8 cellular contexts compared by ENCODE assay signal in genomic region chr5:142109356-142110045, GRCh38. TPM values are rescaled to one million over a fixed set of nuclear protein-coding genes. Genes with fewer than 3 reads are reported as not detected.
DNase-seq lines count a peak whose midpoint lies in the region; ATAC-seq, FAIRE-seq and TF ChIP-seq lines count a peak whose summit lies in the region.

No MANE protein-coding gene starts in this region.

- H3K9me3 ChIP-seq in gastroesophageal sphincter = no peaks in the 10 kb centered on the region
- H3K9me3 ChIP-seq in pancreas = no peaks in the 10 kb centered on the region

- H3K36me3 Mint-ChIP-seq in activated T-helper 1 cell treated with anti-CD3 and anti-CD28 coated beads, Interleukin-12 subunit alpha, Interleukin-12 subunit beta, Interleukin-2, Interleukin-4 antibody, amounts not matched to agents 30 ng/mL and 10 ng/mL and 1 ng/mL, durations not matched to agents 14 hours and 24 hours and 36 hours (ENCODE audit: low read depth) = peaks cover 36% of the 10 kb centered on the region

- peaks cover 86% of the 10 kb centered on the region for H3K4me1 Mint-ChIP-seq in activated T-helper 1 cell treated with anti-CD3 and anti-CD28 coated beads, Interleukin-12 subunit alpha, Interleukin-12 subunit beta, Interleukin-2, Interleukin-4 antibody, amounts not matched to agents 30 ng/mL and 10 ng/mL and 1 ng/mL, durations not matched to agents 14 hours and 24 hours and 36 hours (ENCODE audit: low read depth)

- ATAC-seq in gastroesophageal sphincter (no peak), pancreas (peak; percentile 2 to 19 (median 5)), GM21515 (IDR thresholded peaks at IDR 0.05; ENCODE audit: unreplicated experiment) (no peak)

- H3K27me3 Mint-ChIP-seq in activated T-helper 1 cell treated with anti-CD3 and anti-CD28 coated beads, Interleukin-12 subunit alpha, Interleukin-12 subunit beta, Interleukin-2, Interleukin-4 antibody, amounts not matched to agents 30 ng/mL and 10 ng/mL and 1 ng/mL, durations not matched to agents 14 hours and 24 hours and 36 hours (ENCODE audit: insufficient read depth) = no peaks in the 10 kb centered on the region

- no peaks in the 10 kb centered on the region for H3K36me3 ChIP-seq in gastroesophageal sphincter
- H3K36me3 ChIP-seq in pancreas = no peaks in the 10 kb centered on the region

- no peak for TF ChIP-seq EP300 in gastroesophageal sphincter (IDR thresholded peaks at IDR 0.05)

- TF ChIP-seq CTCF in gastroesophageal sphincter (IDR thresholded peaks at IDR 0.05) (no peak), pancreas (IDR thresholded peaks at IDR 0.05) (no peak)

- H3K4me3 ChIP-seq in Jurkat, Clone E6-1 (ENCODE audit: low read length) = peak overlapping the region; percentile 82
- H3K4me3 ChIP-seq in gastroesophageal sphincter (peak overlapping the region; percentile 58 to 89), pancreas (peak overlapping the region; percentile 61 to 89 (median 78))

- H3K4me3 Mint-ChIP-seq in activated T-helper 1 cell treated with anti-CD3 and anti-CD28 coated beads, Interleukin-12 subunit alpha, Interleukin-12 subunit beta, Interleukin-2, Interleukin-4 antibody, amounts not matched to agents 30 ng/mL and 10 ng/mL and 1 ng/mL, durations not matched to agents 14 hours and 24 hours and 36 hours = peak overlapping the region; percentile 97

- H3K27ac ChIP-seq in gastroesophageal sphincter (peak overlapping the region; percentile 86 to 99 (median 99)), pancreas (peak overlapping the region; percentile 97 to 99 (median 98))

- H3K27me3 ChIP-seq in gastroesophageal sphincter = no peaks in the 10 kb centered on the region
- H3K27me3 ChIP-seq in pancreas = no peaks in the 10 kb centered on the region

- peak overlapping the region; percentile 100 for H3K27ac Mint-ChIP-seq in activated T-helper 1 cell treated with anti-CD3 and anti-CD28 coated beads, Interleukin-12 subunit alpha, Interleukin-12 subunit beta, Interleukin-2, Interleukin-4 antibody, amounts not matched to agents 30 ng/mL and 10 ng/mL and 1 ng/mL, durations not matched to agents 14 hours and 24 hours and 36 hours

- intact Hi-C loops in activated T-helper 1 cell treated with anti-CD3 and anti-CD28 coated beads, Interleukin-12 subunit alpha, Interleukin-12 subunit beta, Interleukin-2, Interleukin-4 antibody, amounts not matched to agents 30 ng/mL and 10 ng/mL and 1 ng/mL, durations not matched to agents 14 hours and 24 hours and 36 hours (cut with micrococcal nuclease) = loop anchor here (1.0 to 5.0 kb wide), 11 partner anchors 9 to 658 kb away; no protein-coding TSS in a partner anchor
- intact Hi-C loops in pancreas (cut with DNase I) = no loop called here

- peaks cover 5 to 54% (median 7%) of the 10 kb centered on the region in 3 donors for H3K4me1 ChIP-seq in gastroesophageal sphincter
- peaks cover 9 to 18% (median 16%) of the 10 kb centered on the region in 3 donors for H3K4me1 ChIP-seq in pancreas

- no peak for TF ChIP-seq POLR2A in gastroesophageal sphincter (IDR thresholded peaks at IDR 0.05)

- 0% methylated on average over 16 to 18 of the region's 18 CpGs for WGBS in gastroesophageal sphincter (ENCODE audit: low coverage in 1 of 2), 2 donors
- WGBS in pancreas, 2 donors = 0% methylated on average over 18 of the region's 18 CpGs

- DNase-seq in DMS79 treated with DMSO at 0.1 percent for 48 hours (lab: John Stamatoyannopoulos, UW) = peak; percentile 12
- no peak for DNase-seq in DMS79 (lab: John Stamatoyannopoulos, UW)
- DNase-seq in Jurkat, Clone E6-1 (ENCODE audit: low read depth, low spot score) = peak; percentile 57
- DNase-seq in activated T-helper 1 cell treated with anti-CD3 and anti-CD28 coated beads, Interleukin-12 subunit alpha, Interleukin-12 subunit beta, Interleukin-2, Interleukin-4 antibody, amounts not matched to agents 30 ng/mL and 10 ng/mL and 1 ng/mL, durations not matched to agents 14 hours and 24 hours and 36 hours (ENCODE audit: low spot score) = no peak
- peak in 2 of 6 donors; percentile 10 to 20 for DNase-seq in pancreas
- no peak for DNase-seq in NCI-H2107 treated with DMSO at 0.1 percent for 48 hours (lab: John Stamatoyannopoulos, UW; ENCODE audit: unreplicated experiment)

- FAIRE-seq in pancreas (lab: Jason Lieb, UNC) = no peak

- no peaks in the 10 kb centered on the region for H3K9me3 Mint-ChIP-seq in activated T-helper 1 cell treated with anti-CD3 and anti-CD28 coated beads, Interleukin-12 subunit alpha, Interleukin-12 subunit beta, Interleukin-2, Interleukin-4 antibody, amounts not matched to agents 30 ng/mL and 10 ng/mL and 1 ng/mL, durations not matched to agents 14 hours and 24 hours and 36 hours

RNA-seq across cellular contexts. Expression of gene NDFIP1, which starts 0.9 kb away (rescaled TPM):
- polyA plus RNA-seq in Jurkat, Clone E6-1 (2012; ENCODE audit: insufficient read depth, insufficient read length) = 52.2 TPM
- total RNA-seq in activated T-helper 1 cell treated with anti-CD3 and anti-CD28 coated beads, Interleukin-12 subunit alpha, Interleukin-12 subunit beta, Interleukin-2, Interleukin-4 antibody, amounts not matched to agents 30 ng/mL and 10 ng/mL and 1 ng/mL, durations not matched to agents 14 hours and 24 hours and 36 hours = 119 and 129 TPM in 2 replicates
- total RNA-seq in gastroesophageal sphincter (10 to 100 TPM; 62.4 to 86.7 (median 81.6) TPM), pancreas (10 to 100 TPM; 28.6 to 41.3 (median 33.7) TPM)
- 10 to 100 TPM; 15.7 to 50.1 TPM for polyA plus RNA-seq in pancreas

Comparison
In these comparisons a context has a peak if more than half of its experiments do, and no peak if none do; other contexts are left out.
1. DNase-seq: peak in DMS79 treated with DMSO at 0.1 percent for 48 hours (single experiment) and Jurkat, Clone E6-1 (single experiment); none in DMS79 (single experiment), activated T-helper 1 cell treated with anti-CD3 and anti-CD28 coated beads, Interleukin-12 subunit alpha, Interleukin-12 subunit beta, Interleukin-2, Interleukin-4 antibody, amounts not matched to agents 30 ng/mL and 10 ng/mL and 1 ng/mL, durations not matched to agents 14 hours and 24 hours and 36 hours (single experiment) and NCI-H2107 treated with DMSO at 0.1 percent for 48 hours (single experiment).
2. ATAC-seq: peak in pancreas (4 of 4); none in gastroesophageal sphincter (single experiment) and GM21515 (single experiment).
3. Peak in every context shown above with its lines, with median percentiles within 50 percentile points of each other: H3K4me3 ChIP-seq.